23 cellular contexts compared by ENCODE assay signal in the genomic region with DNA sequence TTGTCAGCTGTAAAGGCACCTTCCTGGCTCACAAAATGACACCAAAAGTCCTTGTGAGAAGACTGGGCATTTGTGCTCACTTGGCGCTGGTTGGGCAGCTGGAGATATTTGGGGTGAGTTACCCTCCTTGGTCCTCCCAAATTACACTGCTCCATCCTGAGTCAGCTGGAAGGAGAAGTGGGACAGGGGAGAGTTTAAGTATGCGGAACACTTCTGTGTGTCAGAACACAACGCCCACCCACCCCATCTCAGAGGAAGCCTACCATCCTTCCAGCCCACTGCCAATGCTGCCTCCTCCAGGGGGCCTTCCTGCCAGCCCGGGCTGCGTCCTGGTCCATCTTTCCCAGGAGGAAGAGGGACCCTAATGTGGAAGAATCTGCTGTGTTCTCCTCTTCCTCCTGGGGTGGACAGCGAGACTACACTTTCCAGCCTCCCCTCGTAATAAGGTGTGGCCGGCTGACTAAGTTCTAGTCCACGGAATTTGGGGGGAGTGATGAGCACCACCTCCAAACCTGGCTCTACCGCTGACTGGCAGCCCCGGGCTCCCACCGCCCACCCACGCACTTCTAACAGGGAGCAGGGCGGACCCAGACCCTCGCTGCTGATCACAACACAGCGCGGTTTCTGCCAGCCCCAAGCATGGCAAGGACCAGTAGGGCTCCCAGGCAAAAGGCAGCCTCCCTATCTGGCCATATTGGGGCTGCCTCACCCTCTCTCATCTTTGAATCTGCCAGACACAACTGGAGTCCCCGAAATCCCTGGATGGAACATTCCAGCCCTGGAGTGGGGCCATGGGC.
DNase-seq lines count a peak whose midpoint lies in the region; ATAC-seq, FAIRE-seq and TF ChIP-seq lines count a peak whose summit lies in the region.
"Had no signal": no experiment of that assay in that cellular context is flagged by ENCODE, and none has a peak within 500 bp of the region (broad histone marks: within the 10 kb centered on the region; RNA-seq: fewer than 3 reads in every experiment).

No MANE protein-coding gene starts in this region.

- no peaks in the 10 kb centered on the region for H3K79me1 ChIP-seq in neuronal stem cell (ENCODE audit: low read depth, low read length)

- H3K4me1 ChIP-seq in K562 (replicated peaks in 1 of 2; ENCODE audit: control insufficient read depth in 2 of 2, insufficient read depth in 2 of 2, low read length in 2 of 2) (peaks cover 3 to 14% of the 10 kb centered on the region in 2 experiments; a peak in 4 of 5 replicates), neuronal stem cell (ENCODE audit: control insufficient read depth in 2 of 2, insufficient read depth in 1 of 2, low read depth in 1 of 2, low read length in 2 of 2) (no peaks in the 10 kb centered on the region), vagina (peaks cover 22% of the 10 kb centered on the region)
- no peaks in the 10 kb centered on the region for H3K4me1 ChIP-seq in effector memory CD4-positive, alpha-beta T cell (ENCODE audit: control insufficient read depth, insufficient read depth, low read length, poor library complexity, severe bottlenecking)
- H3K4me1 ChIP-seq: SJSA1 had no signal

- POLR2A ChIA-PET in K562 (lab: Yijun Ruan, JAX) = interaction anchor here (0.6 kb wide), 2 partner anchors 16 to 40 kb away, joined by 3 to 4 read pairs; no protein-coding TSS in a partner anchor

- TF ChIP-seq EP300 in K562 (IDR thresholded peaks at IDR 0.05; ENCODE audit: low read length) = no peak

- peak; percentile 42 for DNase-seq in activated CD8-positive, alpha-beta memory T cell treated with anti-CD3 and anti-CD28 coated beads for 24 hours
- DNase-seq in activated CD8-positive, alpha-beta memory T cell treated with anti-CD3 and anti-CD28 coated beads, Interleukin-2, amount 50 U/mL, for 48 hours = no peak
- DNase-seq in K562 (ENCODE audit: extremely low read depth in 1 of 4, low spot score in 3 of 4) (no peak), neuronal stem cell (ENCODE audit: low spot score) (no peak), vagina (ENCODE audit: extremely low spot score in 2 of 2) (peak; percentile 77 to 93), NCI-H2107 (lab: John Stamatoyannopoulos, UW) (no peak)
- DNase-seq in effector memory CD4-positive, alpha-beta T cell = no peak
- DNase-seq: 8988T, GM23248, H9, KG1, NCI-H1105, NCI-H2029, NCI-H226, NCI-H524, NCI-H82 had no signal

- no TSS peak for BruUV-seq in K562 (replicated peaks; lab: Mats Ljungman, UMichigan)

- H3K4me2 ChIP-seq in K562 (ENCODE audit: insufficient read depth, low read length) = no peak overlapping the region
- no peak overlapping the region for H3K4me2 ChIP-seq in neuronal stem cell (ENCODE audit: insufficient read depth, low read length, poor library complexity, severe bottlenecking)

- TF ChIP-seq POLR2A in K562 (conservative IDR thresholded peaks at IDR 0.05) = no peak
- TF ChIP-seq POLR2A in vagina (IDR thresholded peaks at IDR 0.05) = no peak

- no peak overlapping the region for H3K27ac ChIP-seq in K562 (ENCODE audit: extremely low read depth, low read depth, low read length)
- H3K27ac ChIP-seq in neuronal stem cell (replicated peaks; ENCODE audit: low read length) = no peak overlapping the region
- H3K27ac ChIP-seq in vagina = no peak overlapping the region
- no peak overlapping the region for H3K27ac ChIP-seq in effector memory CD4-positive, alpha-beta T cell (ENCODE audit: insufficient read depth, low read length, poor library complexity, severe bottlenecking)
- H3K27ac ChIP-seq: C4-2B, GM23248, HL-60, SJSA1 had no signal

- FAIRE-seq in K562 (lab: Jason Lieb, UNC) = no peak
- FAIRE-seq: D721Med, RCC 7860 had no signal

- no peak overlapping the region for H2BK5ac ChIP-seq in neuronal stem cell (ENCODE audit: low read length)

- H2BK15ac ChIP-seq in neuronal stem cell (ENCODE audit: low read length) = no peak overlapping the region

- H3K9ac ChIP-seq in K562 (ENCODE audit: insufficient read depth in 1 of 2, low read depth in 2 of 2, low read length in 2 of 2) = no peak overlapping the region
- H3K9ac ChIP-seq in neuronal stem cell (ENCODE audit: low read depth, low read length, poor library complexity) = no peak overlapping the region
- H3K9ac ChIP-seq: GM23248 had no signal

- no peak overlapping the region for H2BK12ac ChIP-seq in neuronal stem cell (ENCODE audit: low read length)

- H3K27me3 ChIP-seq in K562 (ENCODE audit: control insufficient read depth in 2 of 2, insufficient read depth in 2 of 2, low read length in 2 of 2) (peaks cover 24 to 63% of the 10 kb centered on the region in 2 experiments), neuronal stem cell (ENCODE audit: control insufficient read depth in 3 of 3, insufficient read depth in 3 of 3, low read depth in 1 of 3, low read length in 3 of 3) (no peaks in the 10 kb centered on the region), vagina (no peaks in the 10 kb centered on the region)
- H3K27me3 ChIP-seq in effector memory CD4-positive, alpha-beta T cell (replicated peaks; ENCODE audit: control insufficient read depth, insufficient read depth, low read length, poor library complexity, severe bottlenecking) = no peaks in the 10 kb centered on the region
- H3K27me3 ChIP-seq: SJSA1 had no signal

- H3K14ac ChIP-seq in neuronal stem cell (ENCODE audit: low read length) = no peak overlapping the region

- intact Hi-C loops in K562 (cut with micrococcal nuclease) (no loop called here), vagina (cut with DNase I) (no loop called here)

- no peak for ATAC-seq in K562
- ATAC-seq in HG03521 (IDR thresholded peaks at IDR 0.05; ENCODE audit: unreplicated experiment) = no peak
- ATAC-seq: Right ventricle myocardium inferior had no signal

- H4K91ac ChIP-seq in neuronal stem cell (ENCODE audit: low read depth, low read length, poor library complexity) = no peak overlapping the region

- no peaks in the 10 kb centered on the region for H3K9me1 ChIP-seq in K562 (ENCODE audit: control insufficient read depth, insufficient read depth, low read length)

- H2AK5ac ChIP-seq in neuronal stem cell (ENCODE audit: low read depth, low read length) = peak overlapping the region; percentile 76

- H3K36me3 ChIP-seq in K562 (ENCODE audit: control insufficient read depth, insufficient read depth, low read length) = no peaks in the 10 kb centered on the region
- no peaks in the 10 kb centered on the region for H3K36me3 ChIP-seq in neuronal stem cell (replicated peaks in 1 of 2; ENCODE audit: control insufficient read depth in 2 of 2, insufficient read depth in 2 of 2, low read length in 2 of 2)
- no peaks in the 10 kb centered on the region for H3K36me3 ChIP-seq in vagina
- H3K36me3 ChIP-seq in effector memory CD4-positive, alpha-beta T cell (ENCODE audit: control insufficient read depth, insufficient read depth, low read length) = no peaks in the 10 kb centered on the region
- H3K36me3 ChIP-seq: SJSA1 had no signal

- no peaks in the 10 kb centered on the region for H4K20me1 ChIP-seq in K562 (replicated peaks; ENCODE audit: control insufficient read depth, insufficient read depth, low read length)

- no peak overlapping the region for H4K8ac ChIP-seq in neuronal stem cell (ENCODE audit: low read depth, low read length)

- no peak overlapping the region for H3K18ac ChIP-seq in neuronal stem cell (ENCODE audit: low read length)

- in situ Hi-C loops in K562 (cut with MboI) = no loop called here

- H3K79me2 ChIP-seq in K562 (ENCODE audit: control insufficient read depth, insufficient read depth, low read length) = no peaks in the 10 kb centered on the region

- H2BK120ac ChIP-seq in neuronal stem cell (ENCODE audit: low read depth, low read length) = no peak overlapping the region

- CTCF ChIA-PET in K562 (lab: Yijun Ruan, JAX; ENCODE audit: low intra/inter-chr PET ratio) = no interaction called here

- TF ChIP-seq CTCF in K562 (IDR thresholded peaks at IDR 0.05 in 2 of 3, conservative IDR thresholded peaks at IDR 0.05 in 1 of 3; ENCODE audit: insufficient read depth in 2 of 3, low read depth in 1 of 3, low read length in 3 of 3) (no peak), vagina (IDR thresholded peaks at IDR 0.05) (no peak)

- no peak overlapping the region for H3K23ac ChIP-seq in neuronal stem cell (ENCODE audit: low read depth, low read length, poor library complexity)

- no peak for TF ChIP-seq RAD21 in K562 (CRISPR knock-in tag; conservative IDR thresholded peaks at IDR 0.05 in 1 of 2, IDR thresholded peaks at IDR 0.05 in 1 of 2)

- WGBS in K562 (ENCODE audit: insufficient coverage, low coverage, missing lambda C conversion rate) = 5% methylated on average over 11 of the region's 18 CpGs
- no CpG with 5 or more reads among the region's 18 CpGs for WGBS in neuronal stem cell (ENCODE audit: extremely low coverage in 2 of 2, insufficient read length in 2 of 2, insufficient replicate concordance in 1 of 2), 2 donors

- H2AFZ ChIP-seq in K562 (ENCODE audit: low read depth, low read length) (no peak overlapping the region), neuronal stem cell (ENCODE audit: low read length) (no peak overlapping the region)
- H2AFZ ChIP-seq: GM23248 had no signal

- H3K9me3 ChIP-seq in K562 (replicated peaks; ENCODE audit: control insufficient read depth, insufficient read depth, low read depth, low read length) (no peaks in the 10 kb centered on the region), neuronal stem cell (replicated peaks in 1 of 2; ENCODE audit: control insufficient read depth in 2 of 2, insufficient read depth in 1 of 2, low read depth in 1 of 2, low read length in 2 of 2) (no peaks in the 10 kb centered on the region), vagina (no peaks in the 10 kb centered on the region)
- H3K9me3 ChIP-seq in effector memory CD4-positive, alpha-beta T cell (ENCODE audit: control insufficient read depth, low read length) = no peaks in the 10 kb centered on the region
- H3K9me3 ChIP-seq: SJSA1 had no signal

- no peak overlapping the region for H3K4me3 ChIP-seq in K562
- H3K4me3 ChIP-seq in neuronal stem cell (ENCODE audit: low read length in 2 of 2) = no peak overlapping the region
- no peak overlapping the region for H3K4me3 ChIP-seq in vagina
- H3K4me3 ChIP-seq in effector memory CD4-positive, alpha-beta T cell (ENCODE audit: insufficient read depth, low read depth, low read length, poor library complexity, severe bottlenecking) = no peak overlapping the region
- H3K4me3 ChIP-seq: GM23248, SJSA1 had no signal

- H3K4ac ChIP-seq in neuronal stem cell (ENCODE audit: low read length) = no peak overlapping the region

TF ChIP-seq in K562, 482 proteins besides CTCF, POLR2A, EP300 and RAD21 (continues in another document):
- peak; percentile 21; the same call in 1 of the 2 replicates for TF ChIP-seq EGR1 (conservative IDR thresholded peaks at IDR 0.05)

Comparison
In these comparisons a context has a peak if more than half of its experiments do, and no peak if none do; other contexts are left out.
1. DNase-seq: peak in activated CD8-positive, alpha-beta memory T cell treated with anti-CD3 and anti-CD28 coated beads for 24 hours (single experiment) and vagina (2 of 2); none in activated CD8-positive, alpha-beta memory T cell treated with anti-CD3 and anti-CD28 coated beads, Interleukin-2, amount 50 U/mL, for 48 hours (single experiment), K562 (0 of 4), neuronal stem cell (single experiment), NCI-H2107 (single experiment) and effector memory CD4-positive, alpha-beta T cell (0 of 3).